8 cellular contexts compared by ENCODE assay signal in the genomic region with DNA sequence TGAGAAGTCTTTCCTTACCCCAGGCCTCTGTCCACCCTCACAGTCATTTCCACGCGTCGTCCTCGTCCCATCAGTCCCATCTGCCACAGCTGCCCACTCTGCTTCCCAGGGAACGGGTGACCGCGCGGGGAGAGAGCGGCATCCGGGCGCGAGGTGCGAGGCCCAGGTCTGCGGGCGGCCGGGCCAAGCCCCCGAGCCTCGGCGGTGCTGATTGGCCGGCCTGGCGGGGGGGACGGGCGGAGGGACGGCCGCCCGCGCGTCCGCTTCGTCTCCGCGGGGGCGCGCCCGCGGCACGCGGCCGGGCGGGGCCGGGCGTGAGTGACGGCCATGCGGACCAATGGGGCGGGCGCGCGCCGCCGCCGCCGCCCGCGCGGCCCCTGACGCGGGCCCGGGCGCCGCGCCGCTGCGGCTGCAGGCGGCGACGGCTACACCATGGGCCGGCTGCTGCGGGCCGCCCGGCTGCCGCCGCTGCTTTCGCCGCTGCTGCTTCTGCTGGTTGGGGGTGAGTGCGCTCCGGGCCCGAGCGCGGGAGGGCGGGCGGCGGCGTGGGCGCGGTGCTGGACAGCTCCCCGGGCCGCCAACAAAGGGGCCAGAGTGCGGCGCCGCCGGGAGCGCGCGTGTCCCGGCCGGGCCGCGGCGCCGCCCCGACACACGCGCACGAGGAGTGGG. TPM values are rescaled to one million over a fixed set of nuclear protein-coding genes. Genes with fewer than 3 reads are reported as not detected.
DNase-seq lines count a peak whose midpoint lies in the region; ATAC-seq and TF ChIP-seq lines count a peak whose summit lies in the region.

A gene with protein sequence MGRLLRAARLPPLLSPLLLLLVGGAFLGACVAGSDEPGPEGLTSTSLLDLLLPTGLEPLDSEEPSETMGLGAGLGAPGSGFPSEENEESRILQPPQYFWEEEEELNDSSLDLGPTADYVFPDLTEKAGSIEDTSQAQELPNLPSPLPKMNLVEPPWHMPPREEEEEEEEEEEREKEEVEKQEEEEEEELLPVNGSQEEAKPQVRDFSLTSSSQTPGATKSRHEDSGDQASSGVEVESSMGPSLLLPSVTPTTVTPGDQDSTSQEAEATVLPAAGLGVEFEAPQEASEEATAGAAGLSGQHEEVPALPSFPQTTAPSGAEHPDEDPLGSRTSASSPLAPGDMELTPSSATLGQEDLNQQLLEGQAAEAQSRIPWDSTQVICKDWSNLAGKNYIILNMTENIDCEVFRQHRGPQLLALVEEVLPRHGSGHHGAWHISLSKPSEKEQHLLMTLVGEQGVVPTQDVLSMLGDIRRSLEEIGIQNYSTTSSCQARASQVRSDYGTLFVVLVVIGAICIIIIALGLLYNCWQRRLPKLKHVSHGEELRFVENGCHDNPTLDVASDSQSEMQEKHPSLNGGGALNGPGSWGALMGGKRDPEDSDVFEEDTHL (plus strand): TSS at position 398 of the 669 bp plus-strand sequence. CDS start 35 bp downstream, at position 433.

- peak; percentile 61 for ATAC-seq in activated CD4-positive, alpha-beta T cell treated with anti-CD3 and anti-CD28 coated beads for 36 hours
- peak; percentile 31 for ATAC-seq in effector memory CD8-positive, alpha-beta T cell (replicated peaks)
- ATAC-seq in GM21619 (IDR thresholded peaks at IDR 0.05; ENCODE audit: unreplicated experiment) = no peak

- H3K27ac Mint-ChIP-seq in activated CD4-positive, alpha-beta T cell treated with anti-CD3 and anti-CD28 coated beads for 36 hours = peak within 1 kb of the TSS; percentile 58
- H3K27ac Mint-ChIP-seq in effector memory CD8-positive, alpha-beta T cell = peak within 1 kb of the TSS; percentile 37 to 89

- peaks cover 24% of the 10 kb centered on the region for H3K27me3 Mint-ChIP-seq in activated CD4-positive, alpha-beta T cell treated with anti-CD3 and anti-CD28 coated beads for 36 hours
- peaks cover 30 to 38% of the 10 kb centered on the region in 2 donors for H3K27me3 Mint-ChIP-seq in effector memory CD8-positive, alpha-beta T cell

- peak within 1 kb of the TSS; percentile 66 for H3K4me3 Mint-ChIP-seq in activated CD4-positive, alpha-beta T cell treated with anti-CD3 and anti-CD28 coated beads for 36 hours
- peak within 1 kb of the TSS; percentile 80 to 88 for H3K4me3 Mint-ChIP-seq in effector memory CD8-positive, alpha-beta T cell

- no peak for DNase-seq in A172 (ENCODE audit: low spot score)
- peak; percentile 78 for DNase-seq in GM10266 (ENCODE audit: extremely low spot score)
- DNase-seq in M059J (ENCODE audit: low read depth) = peak; percentile 53
- peak; percentile 53 for DNase-seq in activated CD4-positive, alpha-beta T cell treated with anti-CD3 and anti-CD28 coated beads for 36 hours
- DNase-seq in effector memory CD8-positive, alpha-beta T cell = peak; percentile 5 to 22 (median 7)
- peak; percentile 71 to 76 for DNase-seq in lung microvascular endothelial cell (ENCODE audit: low read depth in 2 of 2)
- peak; percentile 39 for DNase-seq in stimulated activated CD8-positive, alpha-beta memory T cell treated with anti-CD3 and anti-CD28 coated beads, Interleukin-4, amount 100 ng/mL, for 48 hours

- no peak for TF ChIP-seq CTCF in GM10266 (IDR thresholded peaks at IDR 0.05; ENCODE audit: control insufficient read depth, insufficient read depth, low read depth, missing control alignments)

- peaks cover 28% of the 10 kb centered on the region for H3K4me1 Mint-ChIP-seq in activated CD4-positive, alpha-beta T cell treated with anti-CD3 and anti-CD28 coated beads for 36 hours
- peaks cover 44 to 46% of the 10 kb centered on the region in 2 donors for H3K4me1 Mint-ChIP-seq in effector memory CD8-positive, alpha-beta T cell (ENCODE audit: low read depth in 2 of 2)

- POLR2A ChIA-PET in activated CD4-positive, alpha-beta T cell treated with anti-CD3 and anti-CD28 coated beads for 36 hours (lab: Charles Lee) = interaction anchor here (2.1 kb wide), 1 partner anchor 31 kb away, joined by 10 read pairs; a partner anchor contains a TSS

- CTCF ChIA-PET in activated CD4-positive, alpha-beta T cell treated with anti-CD3 and anti-CD28 coated beads for 36 hours (lab: Charles Lee) = no interaction called here

- no peaks in the 10 kb centered on the region for H3K9me3 Mint-ChIP-seq in activated CD4-positive, alpha-beta T cell treated with anti-CD3 and anti-CD28 coated beads for 36 hours (ENCODE audit: low read depth)
- H3K9me3 Mint-ChIP-seq in effector memory CD8-positive, alpha-beta T cell = no peaks in the 10 kb centered on the region

- H3K36me3 Mint-ChIP-seq in activated CD4-positive, alpha-beta T cell treated with anti-CD3 and anti-CD28 coated beads for 36 hours (ENCODE audit: low read depth) = no peaks in the 10 kb centered on the region
- peaks cover 8% of the 10 kb centered on the region for H3K36me3 Mint-ChIP-seq in effector memory CD8-positive, alpha-beta T cell (ENCODE audit: insufficient read depth)

- intact Hi-C loops in activated CD4-positive, alpha-beta T cell treated with anti-CD3 and anti-CD28 coated beads for 36 hours (cut with DNase I, micrococcal nuclease) = loop anchor here in 1 of 2 experiments (1.0 to 2.0 kb wide), 3 partner anchors 31 to 44 kb away; a partner anchor contains a TSS

RNA-seq across cellular contexts. Expression of the gene that starts here (rescaled TPM):
- total RNA-seq in A172 (2014; rRNA removed; shearing (Covaris generic)) = 29.6 and 45.8 TPM in 2 replicates
- 18.6 and 19.9 TPM in 2 replicates for total RNA-seq in M059J (2014; rRNA removed; shearing (Covaris generic))
- 1 to 10 TPM; 1.9 TPM for total RNA-seq in activated CD4-positive, alpha-beta T cell treated with anti-CD3 and anti-CD28 coated beads for 36 hours
- 0.60 and 1.3 TPM in 2 replicates for total RNA-seq in lung microvascular endothelial cell
